1 cellular context compared by ENCODE assay signal in the genomic region with DNA sequence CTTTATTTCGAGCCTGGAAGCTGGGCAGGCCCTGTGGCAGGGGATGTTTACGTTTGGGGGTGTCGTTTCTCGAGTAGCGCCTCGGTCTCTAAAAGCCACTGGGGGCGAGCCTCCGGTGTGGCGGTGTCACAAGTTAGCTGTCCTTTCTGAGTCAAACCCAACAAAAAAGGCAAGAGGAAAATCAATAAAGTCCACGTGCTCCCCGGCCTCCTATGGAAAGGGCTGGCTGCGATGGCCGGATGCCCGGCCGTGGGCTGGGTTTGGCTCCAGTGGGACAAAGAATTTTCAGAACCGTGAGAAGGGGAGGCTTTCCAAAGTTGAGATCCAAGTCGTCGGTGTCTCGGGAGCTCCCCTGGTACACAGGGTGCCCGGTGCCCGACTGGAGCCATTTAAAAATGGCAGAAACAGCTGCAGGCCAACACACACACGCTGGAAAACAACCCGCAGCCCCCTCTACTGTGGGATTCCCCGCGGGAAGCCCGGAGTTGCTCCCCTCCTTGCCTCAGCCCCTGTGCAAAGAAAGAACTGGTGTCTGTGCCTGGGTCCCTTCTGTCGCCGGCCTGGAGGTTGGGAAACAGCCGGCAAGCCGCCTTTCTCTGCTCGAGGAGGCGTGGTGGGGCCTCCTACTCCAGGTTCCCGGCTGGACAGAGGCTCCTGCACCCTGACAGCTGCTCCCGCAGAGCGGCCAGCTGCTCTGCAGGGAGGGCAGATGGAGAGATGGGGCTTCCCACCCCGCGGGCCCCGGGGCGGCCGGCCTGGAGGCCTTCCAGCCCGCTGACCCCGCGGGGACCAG.
TF ChIP-seq lines count a peak whose summit lies in the region.

No MANE protein-coding gene starts in this region.

TF ChIP-seq in K562, 482 proteins besides CTCF, POLR2A, EP300 and RAD21 (continued from another document):
- peak; percentile 18 for TF ChIP-seq ETS1 (conservative IDR thresholded peaks at IDR 0.05; ENCODE audit: control insufficient read depth, low read depth, low read length)
- peak; percentile 91 for TF ChIP-seq SAP30 (IDR thresholded peaks at IDR 0.05; ENCODE audit: borderline replicate concordance, insufficient read depth, low read depth, low read length, poor library complexity, severe bottlenecking)
- peak; percentile 40; the same call in 1 of the 2 replicates for TF ChIP-seq STAG1 (CRISPR knock-in tag; IDR thresholded peaks at IDR 0.05; ENCODE audit: borderline replicate concordance)
- TF ChIP-seq E2F1 (CRISPR knock-in tag; IDR thresholded peaks at IDR 0.05): no peak
